ENCODE assay signal across 36 cellular contexts in the genomic region with DNA sequence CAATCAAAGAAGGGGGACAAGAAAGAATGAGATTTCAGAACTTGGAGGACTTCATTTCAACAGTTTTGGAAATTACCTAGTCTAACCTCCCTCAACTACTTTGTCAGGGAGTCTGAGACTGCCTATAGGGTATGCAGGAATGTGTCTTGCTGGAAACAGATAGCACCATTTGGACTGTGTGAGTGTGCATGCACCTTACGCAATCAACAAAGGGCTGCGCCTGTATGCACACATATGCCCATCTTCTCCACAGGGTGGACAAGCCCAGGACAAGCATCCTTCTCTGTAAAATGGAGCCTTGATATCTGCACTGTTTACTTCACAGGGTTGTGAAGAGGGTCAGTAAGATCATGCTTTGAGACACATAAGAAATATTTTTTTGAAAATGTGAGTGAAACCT.
"Had no signal": no experiment of that assay in that cellular context is flagged by ENCODE, and none has a peak within 500 bp of the region (broad histone marks: within the 10 kb centered on the region; RNA-seq: fewer than 3 reads in every experiment).

No MANE protein-coding gene starts in this region.

- DNase-seq: Karpas-422, Kasumi-1, MG63, MM.1S, MV-4-11, NCI-H1048, NCI-H1092, NCI-H1092 treated with DMSO at 0.1 percent for 48 hours, NCI-H1105, NCI-H1105 treated with DMSO at 0.1 percent for 48 hours, NCI-H1417, NCI-H1417 treated with DMSO at 0.1 percent for 48 hours, NCI-H1436, NCI-H1436 treated with DMSO at 0.1 percent for 48 hours, NCI-H146, NCI-H1694, NCI-H1694 treated with DMSO at 0.1 percent for 48 hours, NCI-H187, NCI-H187 treated with DMSO at 0.1 percent for 48 hours, NCI-H1930, NCI-H2029, NCI-H2029 treated with DMSO at 0.1 percent for 48 hours, NCI-H2081, NCI-H2081 treated with DMSO at 0.1 percent for 48 hours, NCI-H2107, NCI-H2171, NCI-H2171 treated with DMSO at 0.1 percent for 48 hours, NCI-H2227 treated with DMSO at 0.1 percent for 48 hours, NCI-H226, NCI-H345, NCI-H446, NCI-H446 treated with DMSO at 0.1 percent for 48 hours, NCI-H510A, NCI-H510A treated with DMSO at 0.1 percent for 48 hours, NCI-H524, NCI-H524 treated with DMSO at 0.1 percent for 48 hours had no signal

- H3K9me3 ChIP-seq: MG63 had no signal

- H3K36me3 ChIP-seq: MG63 had no signal

- H3K27me3 ChIP-seq: MG63 had no signal

- H3K4me3 ChIP-seq: MG63 had no signal
